18 cellular contexts compared by ENCODE assay signal in genomic region chr6:107701231-107701630, GRCh38.
DNase-seq lines count a peak whose midpoint lies in the region; ATAC-seq and TF ChIP-seq lines count a peak whose summit lies in the region.
"Had no signal": no experiment of that assay in that cellular context is flagged by ENCODE, and none has a peak within 500 bp of the region (broad histone marks: within the 10 kb centered on the region; RNA-seq: fewer than 3 reads in every experiment).

No MANE protein-coding gene starts in this region.

- H3K36me3 ChIP-seq in HEK293 (ENCODE audit: control insufficient read depth in 2 of 2, insufficient read depth in 1 of 2, low read length in 2 of 2) (no peaks in the 10 kb centered on the region), neural progenitor cell (no peaks in the 10 kb centered on the region)
- H3K36me3 ChIP-seq: BE2C had no signal

- H4K20me1 ChIP-seq in neural progenitor cell (ENCODE audit: low read depth): no peaks in the 10 kb centered on the region

- H3K4me1 ChIP-seq in HEK293 (ENCODE audit: control insufficient read depth, insufficient read depth, low read length): no peaks in the 10 kb centered on the region
- H3K4me1 ChIP-seq in neural progenitor cell: no peaks in the 10 kb centered on the region
- H3K4me1 ChIP-seq: BE2C had no signal

- no peaks in the 10 kb centered on the region for H3K27me3 ChIP-seq in CD4-positive, alpha-beta T cell (ENCODE audit: control insufficient read depth, insufficient read depth, low read length)
- no peaks in the 10 kb centered on the region for H3K27me3 ChIP-seq in neural progenitor cell
- H3K27me3 ChIP-seq: BE2C had no signal

- no peaks in the 10 kb centered on the region for H3K27me3 Mint-ChIP-seq in CD4-positive, alpha-beta T cell
- peaks cover 9% of the 10 kb centered on the region for H3K27me3 Mint-ChIP-seq in neural progenitor cell (ENCODE audit: insufficient read depth, low read depth)

- ATAC-seq in CD4-positive, alpha-beta T cell (ENCODE audit: poor library complexity): no peak
- ATAC-seq: GM23338, HCT116 had no signal

- no peak for TF ChIP-seq CTCF in CD4-positive, alpha-beta T cell (IDR thresholded peaks at IDR 0.05)
- no peak for TF ChIP-seq CTCF in HEK293 (tag by site-specific recombination; IDR thresholded peaks at IDR 0.05)
- TF ChIP-seq CTCF in neural progenitor cell (IDR thresholded peaks at IDR 0.05): no peak

- POLR2A ChIA-PET in CD4-positive, alpha-beta T cell (lab: Charles Lee): no interaction called here
- POLR2A ChIA-PET in HEK293 (lab: Yijun Ruan, JAX): no interaction called here

- no peak overlapping the region for H2AFZ ChIP-seq in neural progenitor cell (replicated peaks)

- CTCF ChIA-PET in CD4-positive, alpha-beta T cell (lab: Charles Lee): interaction anchor here (0.9 to 1.4 kb wide), 2 partner anchors 25 to 147 kb away, joined by 3 to 4 read pairs; no protein-coding TSS in a partner anchor
- CTCF ChIA-PET in HEK293 (lab: Yijun Ruan, JAX): interaction anchor here (0.6 to 0.9 kb wide), 4 partner anchors 9 to 1164 kb away, joined by 3 to 4 read pairs (median 3); no protein-coding TSS in a partner anchor

- intact Hi-C loops in CD4-positive, alpha-beta T cell (cut with DNase I, micrococcal nuclease): no loop called here

- H3K9ac ChIP-seq in neural progenitor cell: no peak overlapping the region

- no peaks in the 10 kb centered on the region for H3K9me3 ChIP-seq in CD4-positive, alpha-beta T cell (ENCODE audit: control insufficient read depth, low read length)
- H3K9me3 ChIP-seq in HEK293 (ENCODE audit: control insufficient read depth, insufficient read depth, low read depth, low read length) (no peaks in the 10 kb centered on the region), neural progenitor cell (ENCODE audit: low read depth) (no peaks in the 10 kb centered on the region)
- H3K9me3 ChIP-seq: BE2C had no signal

- no peak overlapping the region for H3K4me2 ChIP-seq in neural progenitor cell
- H3K4me2 ChIP-seq: GM23338 had no signal

- H3K9me3 Mint-ChIP-seq in CD4-positive, alpha-beta T cell: no peaks in the 10 kb centered on the region
- H3K9me3 Mint-ChIP-seq in neural progenitor cell: peaks cover 5% of the 10 kb centered on the region
- H3K9me3 Mint-ChIP-seq: GM23338 had no signal

- no peak overlapping the region for H3K4me3 Mint-ChIP-seq in CD4-positive, alpha-beta T cell
- no peak overlapping the region for H3K4me3 Mint-ChIP-seq in neural progenitor cell
- H3K4me3 Mint-ChIP-seq: CD4-positive, CD25-positive, alpha-beta regulatory T cell; GM23338 had no signal

- H3F3A ChIP-seq in neural progenitor cell (ENCODE audit: low read depth): no peaks in the 10 kb centered on the region

- H3K27ac Mint-ChIP-seq in CD4-positive, alpha-beta T cell: peak overlapping the region; percentile 85
- peak overlapping the region; percentile 28 for H3K27ac Mint-ChIP-seq in neural progenitor cell
- H3K27ac Mint-ChIP-seq: GM23338 had no signal

- DNase-seq in CD4-positive, alpha-beta T cell: no peak
- DNase-seq in ecto neural progenitor cell (ENCODE audit: low spot score): peak; percentile 22
- DNase-seq in neural progenitor cell (ENCODE audit: low spot score): no peak
- no peak for DNase-seq in SIG-M5 treated with dmso at 0.1 percent for 504 hours (lab: John Stamatoyannopoulos, UW; ENCODE audit: unreplicated experiment)
- no peak for DNase-seq in stimulated activated CD4-positive, alpha-beta T cell treated with anti-CD3 and anti-CD28 coated beads, Interleukin-4, amount 100 ng/mL, for 24 hours
- no peak for DNase-seq in Ammon's horn (ENCODE audit: low spot score)
- no peak for DNase-seq in NCI-H2081 treated with DMSO at 0.1 percent for 48 hours (lab: John Stamatoyannopoulos, UW)
- DNase-seq: 8988T; BE2C; C1 segment of cervical spinal cord; Calu3; CD4-positive, CD25-positive, alpha-beta regulatory T cell; DMS79 treated with DMSO at 0.1 percent for 48 hours; GF-D8; H7 had no signal

- H3K27ac ChIP-seq in CD4-positive, alpha-beta T cell (ENCODE audit: low read depth, low read length): no peak overlapping the region
- H3K27ac ChIP-seq in HEK293 (ENCODE audit: extremely low read depth, low read depth, low read length): no peak overlapping the region
- no peak overlapping the region for H3K27ac ChIP-seq in neural progenitor cell

- peaks cover 59% of the 10 kb centered on the region for H3K4me1 Mint-ChIP-seq in CD4-positive, alpha-beta T cell (ENCODE audit: low read depth)
- peaks cover 34% of the 10 kb centered on the region for H3K4me1 Mint-ChIP-seq in neural progenitor cell

- no peaks in the 10 kb centered on the region for H3K79me2 ChIP-seq in neural progenitor cell (ENCODE audit: low read depth)

- H3K4me3 ChIP-seq in HEK293 (ENCODE audit: low read depth, low read length): no peak overlapping the region
- H3K4me3 ChIP-seq in neural progenitor cell: no peak overlapping the region
- H3K4me3 ChIP-seq: GM23338 had no signal

- peaks cover 41% of the 10 kb centered on the region for H3K36me3 Mint-ChIP-seq in CD4-positive, alpha-beta T cell (ENCODE audit: low read depth)
- H3K36me3 Mint-ChIP-seq in neural progenitor cell: no peaks in the 10 kb centered on the region

TF ChIP-seq in HEK293, 187 proteins besides CTCF, POLR2A, EP300 and RAD21:
- TF ChIP-seq ZEB2 (tag by site-specific recombination; IDR thresholded peaks at IDR 0.05) (no peak), ZNF341 (tag by site-specific recombination; IDR thresholded peaks at IDR 0.05; ENCODE audit: low read depth) (peak; percentile 21; the same call in 1 of the 2 replicates)
